24 cellular contexts compared by ENCODE assay signal in the genomic region with DNA sequence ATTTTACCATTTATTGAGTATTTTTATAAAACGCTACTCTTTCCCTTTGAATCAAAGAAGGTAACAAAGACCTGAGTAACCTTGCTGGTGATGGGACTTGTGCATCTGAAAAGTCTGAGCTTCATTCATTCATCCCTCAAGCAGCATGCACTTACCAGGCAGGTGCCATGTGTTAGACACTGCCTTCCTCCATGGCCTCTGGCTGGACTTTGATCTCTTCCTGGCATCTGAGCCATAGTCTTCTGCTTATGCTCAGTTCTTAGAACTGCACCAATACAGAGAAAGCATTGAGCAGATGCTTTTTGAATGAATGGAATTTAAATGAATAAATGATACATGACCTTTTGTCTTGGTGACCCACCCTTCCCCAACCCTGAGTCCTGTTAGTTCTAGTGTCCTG.
"Had no signal": no experiment of that assay in that cellular context is flagged by ENCODE, and none has a peak within 500 bp of the region (broad histone marks: within the 10 kb centered on the region; RNA-seq: fewer than 3 reads in every experiment).

No MANE protein-coding gene starts in this region.

- H2AFZ ChIP-seq: hepatocyte, neural progenitor cell had no signal

- ATAC-seq: effector memory CD8-positive, alpha-beta T cell; left lung; stimulated activated memory B cell treated with anti-CD40 and anti-IgM and Interleukin-4, amounts not matched to agents 10 μg/mL and 1 μg/mL and 100 μg/mL, for 72 hours; stimulated activated naive CD8-positive, alpha-beta T cell treated with anti-CD3 and anti-CD28 coated beads, Interleukin-15, Interleukin-2, amounts not matched to agents 100 U/mL and 50 U/mL, for 24 hours had no signal

- H3K36me3 ChIP-seq: esophagus muscularis mucosa, gastroesophageal sphincter, heart left ventricle, left lung, lower lobe of right lung, neural progenitor cell, prostate gland, sigmoid colon, spleen, tibial artery had no signal

- H3K4me1 ChIP-seq: esophagus muscularis mucosa, foreskin keratinocyte, gastroesophageal sphincter, heart left ventricle, left lung, lower lobe of right lung, neural progenitor cell, prostate gland, sigmoid colon, testis had no signal

- H3K4me3 ChIP-seq: esophagus muscularis mucosa, gastroesophageal sphincter, heart left ventricle, hepatocyte, left lung, lower lobe of right lung, neural progenitor cell, prostate gland, sigmoid colon, spleen, testis, tibial artery had no signal

- H3K9ac ChIP-seq: neural progenitor cell had no signal

- H3K79me2 ChIP-seq: hepatocyte had no signal

- H3K9me3 ChIP-seq: esophagus muscularis mucosa, gastroesophageal sphincter, left lung, prostate gland, sigmoid colon, testis, tibial artery had no signal

- DNase-seq: cerebellar nuclear complex; cortex of kidney; effector memory CD8-positive, alpha-beta T cell; heart left ventricle; left cardiac atrium; left lung; lower lobe of right lung; naive B cell; right cardiac atrium; sigmoid colon; spleen; stimulated activated CD4-positive, alpha-beta T cell treated with anti-CD3 and anti-CD28 coated beads, Interleukin-4, amount 100 ng/mL, for 4 hours; stimulated activated naive CD8-positive, alpha-beta T cell treated with anti-CD3 and anti-CD28 coated beads, Interleukin-15, Interleukin-2, amounts not matched to agents 100 U/mL and 50 U/mL, for 24 hours; substantia nigra; testis; tibial artery had no signal

- H3K27ac ChIP-seq: esophagus muscularis mucosa, foreskin keratinocyte, gastroesophageal sphincter, heart left ventricle, hepatocyte, left lung, lower lobe of right lung, neural progenitor cell, prostate gland, sigmoid colon, testis had no signal

- H3K27me3 ChIP-seq: esophagus muscularis mucosa, foreskin keratinocyte, gastroesophageal sphincter, heart left ventricle, hepatocyte, left lung, neural progenitor cell, sigmoid colon, testis, tibial artery had no signal

- H3K4me2 ChIP-seq: hepatocyte, neural progenitor cell had no signal

- FAIRE-seq: endometrium had no signal
